ENCODE assay signal across 10 cellular contexts in the genomic region with DNA sequence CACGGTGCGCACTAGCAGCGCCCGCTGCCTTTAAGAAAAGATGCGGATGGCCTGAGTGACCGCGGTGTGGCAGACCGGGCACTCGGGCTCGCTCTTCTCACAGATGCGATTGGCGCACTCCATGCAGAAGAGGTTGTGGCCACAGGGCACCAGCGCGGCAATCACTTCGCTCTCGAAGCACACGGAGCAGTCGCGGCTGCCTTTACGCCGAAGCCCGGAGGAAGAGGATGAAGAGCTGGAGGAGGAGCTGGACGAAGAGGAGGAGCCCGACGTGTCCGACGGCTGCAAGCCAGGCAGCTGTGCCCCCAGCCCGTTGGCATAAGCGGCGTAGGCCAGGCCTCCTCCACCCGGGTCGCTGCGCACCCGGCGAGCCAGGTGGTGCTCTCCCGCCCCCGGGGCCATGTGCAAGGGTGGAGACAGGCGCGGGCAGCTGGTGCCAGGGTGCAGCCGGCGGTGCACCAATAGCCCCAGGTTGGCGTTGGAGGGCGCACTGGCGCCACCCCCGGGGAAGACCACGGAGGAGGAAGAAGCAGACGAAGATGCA. TPM values are rescaled to one million over a fixed set of nuclear protein-coding genes. Genes with fewer than 3 reads are reported as not detected.
A peak's percentile ranks its signal among the peaks of the same experiment; 100 is the strongest.
DNase-seq lines count a peak whose midpoint lies in the region; ATAC-seq and TF ChIP-seq lines count a peak whose summit lies in the region.
"Had no signal": no experiment of that assay in that cellular context is flagged by ENCODE, and none has a peak within 500 bp of the region (broad histone marks: within the 10 kb centered on the region; RNA-seq: fewer than 3 reads in every experiment).

No MANE protein-coding gene starts in this region.

- H3K4me3 ChIP-seq in WI38 (ENCODE audit: low read depth, low read length) (peak overlapping the region; percentile 89), iPS-20b (ENCODE audit: low read length) (peak overlapping the region; percentile 94; the same call in 1 of the 2 replicates), stomach (peak overlapping the region in 3 of 4 donors; percentile 84 to 90 (median 87))

- TF ChIP-seq CTCF in WI38 (IDR thresholded peaks at IDR 0.05; ENCODE audit: low read depth, low read length) (no peak), stomach (IDR thresholded peaks at IDR 0.05) (no peak)

- WGBS in stomach, 5 donors, result 68 to 78% (median 73%) methylated on average over 42 to 47 of the region's 47 CpGs

- H3K27ac ChIP-seq in iPS-20b (ENCODE audit: low read length) (no peak overlapping the region), stomach (no peak overlapping the region)
- H3K27ac ChIP-seq: upper lobe of left lung had no signal

- peaks cover 30% of the 10 kb centered on the region for H3K27me3 ChIP-seq in iPS-20b (ENCODE audit: insufficient read depth, low read length)
- peaks cover 0 to 38% (median 22%) of the 10 kb centered on the region in 3 donors for H3K27me3 ChIP-seq in stomach

- no peak for DNase-seq in activated naive CD8-positive, alpha-beta T cell treated with anti-CD3 and anti-CD28 coated beads, Interleukin-2, amount 50 U/mL, for 24 hours
- no peak for DNase-seq in stomach
- DNase-seq in HT-29 (ENCODE audit: low spot score), result no peak
- DNase-seq in DMS79 treated with DMSO at 0.1 percent for 48 hours (lab: John Stamatoyannopoulos, UW), result no peak
- DNase-seq: DMS53 had no signal

- no peak overlapping the region for H3K9ac ChIP-seq in iPS-20b (ENCODE audit: low read depth, low read length)

- no peaks in the 10 kb centered on the region for H3K9me3 Mint-ChIP-seq in activated naive CD8-positive, alpha-beta T cell (ENCODE audit: low read depth)
- no peaks in the 10 kb centered on the region for H3K9me3 Mint-ChIP-seq in activated naive CD8-positive, alpha-beta T cell treated with anti-CD3 and anti-CD28 coated beads, Interleukin-2, amount 50 U/mL, for 24 hours

- no peaks in the 10 kb centered on the region for H3K36me3 Mint-ChIP-seq in activated naive CD8-positive, alpha-beta T cell
- H3K36me3 Mint-ChIP-seq in activated naive CD8-positive, alpha-beta T cell treated with anti-CD3 and anti-CD28 coated beads, Interleukin-2, amount 50 U/mL, for 24 hours (ENCODE audit: low read depth), result no peaks in the 10 kb centered on the region

- no peak for TF ChIP-seq POLR2A in stomach (IDR thresholded peaks at IDR 0.05)

- no peak for ATAC-seq in activated naive CD8-positive, alpha-beta T cell treated with anti-CD3 and anti-CD28 coated beads, Interleukin-2, amount 50 U/mL, for 24 hours
- no peak for ATAC-seq in HG03432 (IDR thresholded peaks at IDR 0.05; ENCODE audit: unreplicated experiment)

- intact Hi-C loops in stomach (cut with DNase I; ENCODE audit: low total_unique reads), result no loop called here

- peak overlapping the region; percentile 71 for H3K4me3 Mint-ChIP-seq in activated naive CD8-positive, alpha-beta T cell
- H3K4me3 Mint-ChIP-seq in activated naive CD8-positive, alpha-beta T cell treated with anti-CD3 and anti-CD28 coated beads, Interleukin-2, amount 50 U/mL, for 24 hours, result no peak overlapping the region

- peaks cover 15% of the 10 kb centered on the region; the same call in 1 of the 2 replicates for H3K36me3 ChIP-seq in iPS-20b (ENCODE audit: insufficient read depth, low read depth, low read length)
- peaks cover 0 to 4% (median 0%) of the 10 kb centered on the region in 4 donors for H3K36me3 ChIP-seq in stomach
- H3K36me3 ChIP-seq: upper lobe of left lung had no signal

- H3K27me3 Mint-ChIP-seq in activated naive CD8-positive, alpha-beta T cell, result peaks cover 2% of the 10 kb centered on the region
- peaks cover 18% of the 10 kb centered on the region for H3K27me3 Mint-ChIP-seq in activated naive CD8-positive, alpha-beta T cell treated with anti-CD3 and anti-CD28 coated beads, Interleukin-2, amount 50 U/mL, for 24 hours

- H3K4me1 Mint-ChIP-seq in activated naive CD8-positive, alpha-beta T cell (ENCODE audit: low read depth), result peaks cover 8% of the 10 kb centered on the region
- H3K4me1 Mint-ChIP-seq in activated naive CD8-positive, alpha-beta T cell treated with anti-CD3 and anti-CD28 coated beads, Interleukin-2, amount 50 U/mL, for 24 hours, result peaks cover 17% of the 10 kb centered on the region

- H3K4me1 ChIP-seq in iPS-20b (ENCODE audit: insufficient read depth, low read length), result peaks cover 2% of the 10 kb centered on the region; the same call in 1 of the 2 replicates
- peaks cover 24 to 49% (median 41%) of the 10 kb centered on the region in 4 donors for H3K4me1 ChIP-seq in stomach

- no peak for TF ChIP-seq EP300 in stomach (IDR thresholded peaks at IDR 0.05)

- H3K27ac Mint-ChIP-seq in activated naive CD8-positive, alpha-beta T cell, result no peak overlapping the region
- no peak overlapping the region for H3K27ac Mint-ChIP-seq in activated naive CD8-positive, alpha-beta T cell treated with anti-CD3 and anti-CD28 coated beads, Interleukin-2, amount 50 U/mL, for 24 hours

- no peaks in the 10 kb centered on the region for H3K9me3 ChIP-seq in iPS-20b (ENCODE audit: insufficient read depth, low read depth, low read length)
- no peaks in the 10 kb centered on the region for H3K9me3 ChIP-seq in stomach
- H3K9me3 ChIP-seq: upper lobe of left lung had no signal

RNA-seq across cellular contexts. Expression of a gene that starts 2.6 kb away (rescaled TPM):
- total RNA-seq in stomach, result 1 to 10 TPM in 1 of 5 donors, under 1 TPM in 1, not detected in 3; 0.45 to 2.9 TPM
- polyA plus RNA-seq in stomach, result under 1 TPM; 0.44 to 0.63 (median 0.46) TPM
- total RNA-seq in HT-29 (2014; rRNA removed; shearing (Covaris generic)), result 0.92 and 1.7 TPM in 2 replicates
